1 cellular context compared by ENCODE assay signal in the genomic region with DNA sequence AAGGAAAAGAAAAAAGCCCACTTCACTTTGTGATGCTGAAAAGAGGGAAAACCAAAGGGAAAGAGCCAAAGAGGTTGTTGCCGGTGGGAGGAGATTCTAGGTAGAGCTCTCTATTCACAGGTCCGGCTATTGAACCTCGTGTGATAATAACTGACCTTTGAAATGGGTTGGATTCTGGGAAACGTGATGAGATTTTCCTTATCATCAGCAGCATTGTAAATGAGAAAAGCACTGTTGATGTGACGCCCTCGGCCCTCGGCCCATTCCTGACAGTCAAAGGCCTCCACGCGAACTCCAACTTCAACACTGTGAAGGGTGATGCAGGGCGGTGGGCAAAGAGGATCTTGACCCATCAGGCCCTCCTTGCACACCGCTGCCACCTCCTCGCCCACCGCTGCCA.
TF ChIP-seq lines count a peak whose summit lies in the region.

No MANE protein-coding gene starts in this region.

TF ChIP-seq in HepG2, 621 proteins besides CTCF, POLR2A, EP300 and RAD21 (continued from another document):
- TF ChIP-seq, protein P1, sequence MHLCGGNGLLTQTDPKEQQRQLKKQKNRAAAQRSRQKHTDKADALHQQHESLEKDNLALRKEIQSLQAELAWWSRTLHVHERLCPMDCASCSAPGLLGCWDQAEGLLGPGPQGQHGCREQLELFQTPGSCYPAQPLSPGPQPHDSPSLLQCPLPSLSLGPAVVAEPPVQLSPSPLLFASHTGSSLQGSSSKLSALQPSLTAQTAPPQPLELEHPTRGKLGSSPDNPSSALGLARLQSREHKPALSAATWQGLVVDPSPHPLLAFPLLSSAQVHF (CRISPR knock-in tag; IDR thresholded peaks at IDR 0.05): no peak
TF ChIP-seq in HepG2: peak in this region for 1.
